Comparison of ENCODE assay signal across 31 cellular contexts in genomic region chr17:56773124-56773523, GRCh38.
"Had no signal": no experiment of that assay in that cellular context is flagged by ENCODE, and none has a peak within 500 bp of the region (broad histone marks: within the 10 kb centered on the region; RNA-seq: fewer than 3 reads in every experiment).

No MANE protein-coding gene starts in this region.

- H3K27me3 ChIP-seq: adrenal gland, body of pancreas had no signal

- ATAC-seq: activated CD4-positive, alpha-beta T cell treated with anti-CD3 and anti-CD28 coated beads for 36 hours; activated CD8-positive, alpha-beta memory T cell treated with anti-CD3 and anti-CD28 coated beads, Interleukin-2, amount 10 ng/mL, durations not matched to agents 7 days and 5 days; activated CD8-positive, alpha-beta T cell treated with anti-CD3 and anti-CD28 coated beads, Interleukin-2, amount 10 ng/mL, durations not matched to agents 7 days and 5 days; activated naive CD8-positive, alpha-beta T cell treated with anti-CD3 and anti-CD28 coated beads, Interleukin-2, amount 50 U/mL, for 24 hours; body of pancreas; esophagus mucosa had no signal

- H3K27ac ChIP-seq: adrenal gland, body of pancreas, colonic mucosa, epithelial cell of prostate had no signal

- DNase-seq: activated CD4-positive, alpha-beta memory T cell treated with anti-CD3 and anti-CD28 coated beads for 36 hours; activated CD4-positive, alpha-beta T cell treated with anti-CD3 and anti-CD28 coated beads for 36 hours; activated CD4-positive, alpha-beta T cell treated with anti-CD3 and anti-CD28 coated beads, Interleukin-2, amount 10 ng/mL, durations not matched to agents 24 days and 14 days; activated CD4-positive, CD25-positive, alpha-beta regulatory T cell; activated CD4-positive, CD25-positive, alpha-beta regulatory T cell treated with anti-CD3 and anti-CD28 coated beads, Interleukin-2, amount 50 U/mL, for 72 hours; activated CD8-positive, alpha-beta memory T cell treated with anti-CD3 and anti-CD28 coated beads, Interleukin-2, amount 10 ng/mL, durations not matched to agents 7 days and 5 days; activated CD8-positive, alpha-beta memory T cell treated with anti-CD3 and anti-CD28 coated beads, Interleukin-2, amount 50 U/mL, for 4 hours; activated CD8-positive, alpha-beta T cell treated with anti-CD3 and anti-CD28 coated beads, Interleukin-2, amount 10 ng/mL, durations not matched to agents 7 days and 5 days; activated effector memory CD4-positive, alpha-beta T cell treated with anti-CD3 and anti-CD28 coated beads, Interleukin-2, amount 50 U/mL, for 16 hours; activated naive CD4-positive, alpha-beta T cell treated with anti-CD3 and anti-CD28 coated beads for 36 hours; activated naive CD8-positive, alpha-beta T cell treated with anti-CD3 and anti-CD28 coated beads for 36 hours; activated naive CD8-positive, alpha-beta T cell treated with anti-CD3 and anti-CD28 coated beads, Interleukin-2, amount 50 U/mL, for 24 hours; activated T-cell treated with anti-CD3 and anti-CD28 coated beads, Interleukin-2, amount 50 U/mL, for 1 hour; activated T-cell treated with anti-CD3 and anti-CD28 coated beads, Interleukin-2, amount 50 U/mL, for 48 hours; adrenal gland; amygdala; aorta; body of pancreas; caudate nucleus; cerebellar nuclear complex; colonic mucosa; effector CD8-positive, alpha-beta T cell; foreskin fibroblast; head of caudate nucleus; hippocampal formation; T1000 had no signal

- H3K4me1 ChIP-seq: adrenal gland, body of pancreas, colonic mucosa had no signal

- H3K9me3 ChIP-seq: adrenal gland, body of pancreas, colonic mucosa had no signal

- FAIRE-seq: endometrium, endothelial cell of umbilical vein, frontal cortex had no signal

- H3K4me3 ChIP-seq: adrenal gland, body of pancreas, colonic mucosa had no signal

- H3K36me3 ChIP-seq: adrenal gland, colonic mucosa had no signal
